Comparison of ENCODE assay signal across 8 cellular contexts in the genomic region with DNA sequence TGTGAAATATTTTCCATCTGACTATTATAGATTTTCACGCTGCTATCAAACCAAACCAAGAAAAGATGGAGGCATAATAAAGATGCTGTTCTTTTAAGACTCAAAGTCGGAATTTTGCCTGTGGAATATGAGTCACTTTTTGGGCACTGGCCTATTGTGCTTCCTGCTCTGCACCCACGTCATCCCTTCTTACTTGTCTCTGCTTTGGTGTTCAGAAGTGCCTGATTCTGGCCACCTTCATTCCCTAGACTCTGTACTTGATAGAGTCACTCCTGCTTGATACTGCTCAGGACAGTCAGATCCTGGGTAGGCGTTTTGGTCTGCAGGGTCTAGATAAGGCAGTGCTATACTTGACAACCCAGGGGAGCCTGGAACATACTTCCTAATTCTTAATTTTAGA. TPM values are rescaled to one million over a fixed set of nuclear protein-coding genes. Genes with fewer than 3 reads are reported as not detected.
A peak's percentile ranks its signal among the peaks of the same experiment; 100 is the strongest.
DNase-seq lines count a peak whose midpoint lies in the region; ATAC-seq and TF ChIP-seq lines count a peak whose summit lies in the region.

No MANE protein-coding gene starts in this region.

- H3K36me3 ChIP-seq in lung (ENCODE audit: control insufficient read depth in 2 of 2, insufficient read depth in 2 of 2, low read length in 2 of 2), result no peaks in the 10 kb centered on the region
- H3K36me3 ChIP-seq in CD4-positive, alpha-beta memory T cell (ENCODE audit: insufficient read depth, low read length), result no peaks in the 10 kb centered on the region

- no peak overlapping the region for H3K27ac Mint-ChIP-seq in mesothelial cell of epicardium
- no peak overlapping the region for H3K27ac Mint-ChIP-seq in CD4-positive, alpha-beta memory T cell

- POLR2A ChIA-PET in CD4-positive, alpha-beta memory T cell (lab: Charles Lee; ENCODE audit: partially characterized antibody), result no interaction called here

- intact Hi-C loops in CD4-positive, alpha-beta memory T cell (cut with micrococcal nuclease), result no loop called here

- CTCF ChIA-PET in CD4-positive, alpha-beta memory T cell (lab: Charles Lee; ENCODE audit: partially characterized antibody), result no interaction called here

- no peaks in the 10 kb centered on the region for H3K9me3 Mint-ChIP-seq in mesothelial cell of epicardium
- peaks cover 0 to 11% (median 2%) of the 10 kb centered on the region in 8 donors for H3K9me3 Mint-ChIP-seq in CD4-positive, alpha-beta memory T cell

- H3K4me3 ChIP-seq in lung, result peak overlapping the region; percentile 31
- H3K4me3 ChIP-seq in CD4-positive, alpha-beta memory T cell (ENCODE audit: low read length in 2 of 2), result no peak overlapping the region

- WGBS in lung, 2 donors, result 36 to 59% methylated on average over 4 of the region's 4 CpGs

- TF ChIP-seq CTCF in lung (IDR thresholded peaks at IDR 0.05; ENCODE audit: control extremely low read depth, extremely low read depth) (no peak), mesothelial cell of epicardium (IDR thresholded peaks at IDR 0.05; ENCODE audit: unreplicated experiment) (no peak)

- no peaks in the 10 kb centered on the region for H3K27me3 ChIP-seq in lung (ENCODE audit: control insufficient read depth, insufficient read depth)
- H3K27me3 ChIP-seq in CD4-positive, alpha-beta memory T cell (ENCODE audit: insufficient read depth, low read length), result no peaks in the 10 kb centered on the region

- H3K4me1 ChIP-seq in lung (ENCODE audit: control insufficient read depth in 2 of 2, insufficient read depth in 2 of 2, low read length in 2 of 2), result peaks cover 0 to 2% of the 10 kb centered on the region in 2 donors
- H3K4me1 ChIP-seq in CD4-positive, alpha-beta memory T cell (ENCODE audit: insufficient read depth, low read length), result peaks cover 8% of the 10 kb centered on the region

- no peaks in the 10 kb centered on the region for H3K36me3 Mint-ChIP-seq in mesothelial cell of epicardium
- no peaks in the 10 kb centered on the region for H3K36me3 Mint-ChIP-seq in CD4-positive, alpha-beta memory T cell

- peaks cover 26% of the 10 kb centered on the region for H3K27me3 Mint-ChIP-seq in mesothelial cell of epicardium (ENCODE audit: low read depth)
- peaks cover 27 to 28% of the 10 kb centered on the region in 2 donors for H3K27me3 Mint-ChIP-seq in CD4-positive, alpha-beta memory T cell

- ATAC-seq in HG02610 (IDR thresholded peaks at IDR 0.05; ENCODE audit: unreplicated experiment) (peak; percentile 29), lung (ENCODE audit: insufficient read depth, low FRiP score) (peak; percentile 49)

- H3K4me3 Mint-ChIP-seq in mesothelial cell of epicardium, result no peak overlapping the region
- peak overlapping the region in 1 of 8 donors; percentile 6 for H3K4me3 Mint-ChIP-seq in CD4-positive, alpha-beta memory T cell

- peaks cover 8% of the 10 kb centered on the region for H3K4me1 Mint-ChIP-seq in mesothelial cell of epicardium
- peaks cover 6 to 19% (median 13%) of the 10 kb centered on the region in 4 donors for H3K4me1 Mint-ChIP-seq in CD4-positive, alpha-beta memory T cell

- no peaks in the 10 kb centered on the region for H3K9me3 ChIP-seq in lung (ENCODE audit: control insufficient read depth in 2 of 2, insufficient read depth in 1 of 2, low read length in 1 of 2)
- no peaks in the 10 kb centered on the region for H3K9me3 ChIP-seq in CD4-positive, alpha-beta memory T cell (ENCODE audit: control insufficient read depth in 1 of 2, low read length in 2 of 2)

- peak overlapping the region in 1 of 2 donors; percentile 82 for H3K27ac ChIP-seq in lung (ENCODE audit: low read depth in 1 of 2, low read length in 1 of 2)
- H3K27ac ChIP-seq in CD4-positive, alpha-beta memory T cell (ENCODE audit: low read depth, low read length), result no peak overlapping the region

- DNase-seq in AG08396 (ENCODE audit: low spot score), result peak; percentile 79
- peak; percentile 79 for DNase-seq in amniotic epithelial cell (ENCODE audit: low read depth)
- DNase-seq in lung (ENCODE audit: low spot score), result peak; percentile 64
- DNase-seq in mesothelial cell of epicardium (ENCODE audit: low spot score in 2 of 2, unreplicated experiment in 2 of 2), result no peak
- no peak for DNase-seq in CD4-positive, alpha-beta memory T cell
- no peak for DNase-seq in activated CD4-positive, alpha-beta T cell treated with anti-CD3 and anti-CD28 coated beads, Interleukin-2, amount 50 U/mL, for 4 hours
- no peak for DNase-seq in NCI-H1436 (lab: John Stamatoyannopoulos, UW)

RNA-seq across cellular contexts. Expression of gene LRRK2, which starts 1.9 kb away (rescaled TPM):
- total RNA-seq in lung, result 100 to 1,000 TPM; 262 to 276 TPM
- polyA plus RNA-seq in lung, result 100 to 1,000 TPM in 1 of 2 donors, 10 to 100 TPM in 1; 74.3 to 124 TPM
- total RNA-seq in mesothelial cell of epicardium, result 1.4 to 1.7 TPM (median 1.6 TPM) in 3 replicates
- total RNA-seq in CD4-positive, alpha-beta memory T cell, result under 1 TPM; 0.39 to 0.76 TPM
- polyA plus RNA-seq in CD4-positive, alpha-beta memory T cell, result under 1 TPM in 1 of 2 donors, not detected in 1; 0.10 TPM

Comparison
In these comparisons a context has a peak if more than half of its experiments do, and no peak if none do; other contexts are left out.
1. DNase-seq: peak in AG08396 (single experiment), amniotic epithelial cell (single experiment) and lung (single experiment); none in mesothelial cell of epicardium (0 of 2), CD4-positive, alpha-beta memory T cell (0 of 5), activated CD4-positive, alpha-beta T cell treated with anti-CD3 and anti-CD28 coated beads, Interleukin-2, amount 50 U/mL, for 4 hours (0 of 2) and NCI-H1436 (single experiment).
2. RNA of gene LRRK2, which starts 1.9 kb away (total RNA-seq): 262 to 276 TPM in lung; 1.4 to 1.7 TPM in mesothelial cell of epicardium and 0.39 to 0.76 TPM in CD4-positive, alpha-beta memory T cell; every median in the first group is over 10 times any median in the second.